In genomic region chr5:9421823-9422354, GRCh38 we compare ENCODE assay signal across 15 cellular contexts.
"Had no signal": no experiment of that assay in that cellular context is flagged by ENCODE, and none has a peak within 500 bp of the region (broad histone marks: within the 10 kb centered on the region; RNA-seq: fewer than 3 reads in every experiment).

No MANE protein-coding gene starts in this region.

- H3K4me3 ChIP-seq: sigmoid colon had no signal

- ATAC-seq: activated CD4-positive, CD25-positive, alpha-beta regulatory T cell treated with anti-CD3 and anti-CD28 coated beads, Interleukin-2, amount 50 U/mL, for 24 hours; activated naive CD4-positive, alpha-beta T cell treated with anti-CD3 and anti-CD28 coated beads, Interleukin-2, amount 50 U/mL, for 72 hours; left ventricle myocardium superior had no signal

- H3K27ac ChIP-seq: brain microvascular endothelial cell, sigmoid colon had no signal

- H3K4me1 ChIP-seq: sigmoid colon had no signal

- FAIRE-seq: colon, frontal cortex, keratinocyte had no signal

- H3K36me3 ChIP-seq: brain microvascular endothelial cell, sigmoid colon had no signal

- H3K27ac Mint-ChIP-seq: activated naive CD4-positive, alpha-beta T cell treated with anti-CD3 and anti-CD28 coated beads, Interleukin-2, amount 50 U/mL, for 72 hours had no signal

- DNase-seq: activated T-cell treated with anti-CD3 and anti-CD28 coated beads, Interleukin-2, amount 50 U/mL, for 1 hour; amygdala; brain microvascular endothelial cell; effector CD4-positive, alpha-beta T cell; left ventricle myocardium superior; mesenchymal stem cell; sigmoid colon; stimulated activated CD4-positive, alpha-beta T cell treated with anti-CD3 and anti-CD28 coated beads, Interleukin-12 subunit alpha, Interleukin-12 subunit beta, amount 100 ng/mL, for 4 hours; stimulated activated naive CD4-positive, alpha-beta T cell treated with Interleukin-2 at 50 U/mL for 16 hours; T-helper 2 cell had no signal

- H3K9me3 ChIP-seq: sigmoid colon had no signal

- H3K27me3 ChIP-seq: brain microvascular endothelial cell, sigmoid colon had no signal
